In genomic region chr6:21102624-21103023, GRCh38 we compare ENCODE assay signal across 2 cellular contexts.
TF ChIP-seq lines count a peak whose summit lies in the region.

No MANE protein-coding gene starts in this region.

TF ChIP-seq in IMR-90, 13 proteins besides CTCF, POLR2A, EP300 and RAD21:
- TF ChIP-seq, protein P1, sequence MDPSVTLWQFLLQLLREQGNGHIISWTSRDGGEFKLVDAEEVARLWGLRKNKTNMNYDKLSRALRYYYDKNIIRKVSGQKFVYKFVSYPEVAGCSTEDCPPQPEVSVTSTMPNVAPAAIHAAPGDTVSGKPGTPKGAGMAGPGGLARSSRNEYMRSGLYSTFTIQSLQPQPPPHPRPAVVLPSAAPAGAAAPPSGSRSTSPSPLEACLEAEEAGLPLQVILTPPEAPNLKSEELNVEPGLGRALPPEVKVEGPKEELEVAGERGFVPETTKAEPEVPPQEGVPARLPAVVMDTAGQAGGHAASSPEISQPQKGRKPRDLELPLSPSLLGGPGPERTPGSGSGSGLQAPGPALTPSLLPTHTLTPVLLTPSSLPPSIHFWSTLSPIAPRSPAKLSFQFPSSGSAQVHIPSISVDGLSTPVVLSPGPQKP (IDR thresholded peaks at IDR 0.05; ENCODE audit: borderline replicate concordance, low read depth, low read length) = no peak
- no peak for TF ChIP-seq USF2 (IDR thresholded peaks at IDR 0.05; ENCODE audit: low read depth, low read length)
- no peak for TF ChIP-seq SMC3 (IDR thresholded peaks at IDR 0.05; ENCODE audit: low read depth, low read length)
- TF ChIP-seq FOS (IDR thresholded peaks at IDR 0.05; ENCODE audit: low read depth, low read length) = no peak
- no peak for TF ChIP-seq RFX5 (IDR thresholded peaks at IDR 0.05; ENCODE audit: low read depth, low read length)
- no peak for TF ChIP-seq RCOR1 (IDR thresholded peaks at IDR 0.05; ENCODE audit: insufficient replicate concordance, low read length)
- TF ChIP-seq CEBPB (IDR thresholded peaks at IDR 0.05; ENCODE audit: low read depth, low read length) = no peak
- no peak for TF ChIP-seq MXI1 (IDR thresholded peaks at IDR 0.05; ENCODE audit: borderline replicate concordance, low read depth, low read length)
- no peak for TF ChIP-seq MAZ (IDR thresholded peaks at IDR 0.05; ENCODE audit: borderline replicate concordance, low read depth, low read length)
- no peak for TF ChIP-seq BHLHE40 (IDR thresholded peaks at IDR 0.05; ENCODE audit: low read depth, low read length)
- TF ChIP-seq MAFK (IDR thresholded peaks at IDR 0.05; ENCODE audit: low read depth, low read length) = no peak
- no peak for TF ChIP-seq CHD1 (IDR thresholded peaks at IDR 0.05; ENCODE audit: low read depth, low read length)
- no peak for TF ChIP-seq NFE2L2 (IDR thresholded peaks at IDR 0.05; ENCODE audit: low read depth, low read length)

TF ChIP-seq in H1, 55 proteins besides CTCF, POLR2A, EP300 and RAD21:
- TF ChIP-seq HDAC2 (IDR thresholded peaks at IDR 0.05; ENCODE audit: borderline replicate concordance in 1 of 2, low read depth in 2 of 2, low read length in 2 of 2) (no peak), CBX8 (IDR thresholded peaks at IDR 0.05; ENCODE audit: borderline replicate concordance, low read depth, low read length) (no peak), RXRA (IDR thresholded peaks at IDR 0.05; ENCODE audit: insufficient read depth, low read depth, low read length) (no peak), CREB1 (IDR thresholded peaks at IDR 0.05) (no peak), PHF8 (conservative IDR thresholded peaks at IDR 0.05; ENCODE audit: low read depth, low read length) (no peak), GABPA (IDR thresholded peaks at IDR 0.05; ENCODE audit: borderline replicate concordance, insufficient read depth, low read length) (no peak), RFX5 (IDR thresholded peaks at IDR 0.05; ENCODE audit: borderline replicate concordance, low read depth, low read length) (no peak), ZNF274 (IDR thresholded peaks at IDR 0.05; ENCODE audit: borderline replicate concordance, extremely low read depth, low read length) (no peak)
